Comparison of ENCODE assay signal across 23 cellular contexts in genomic region chr12:15364221-15365170, GRCh38. TPM values are rescaled to one million over a fixed set of nuclear protein-coding genes. Genes with fewer than 3 reads are reported as not detected.
DNase-seq lines count a peak whose midpoint lies in the region; ATAC-seq, FAIRE-seq and TF ChIP-seq lines count a peak whose summit lies in the region.
"Had no signal": no experiment of that assay in that cellular context is flagged by ENCODE, and none has a peak within 500 bp of the region (broad histone marks: within the 10 kb centered on the region; RNA-seq: fewer than 3 reads in every experiment).

No MANE protein-coding gene starts in this region.

- H2AFZ ChIP-seq in PC-3 (ENCODE audit: low read length) (no peak overlapping the region), fibroblast of lung (ENCODE audit: low read length) (no peak overlapping the region), MM.1S (ENCODE audit: low read length) (no peak overlapping the region)

- H4K20me1 ChIP-seq in PC-3 (ENCODE audit: low read length) = no peaks in the 10 kb centered on the region
- no peaks in the 10 kb centered on the region for H4K20me1 ChIP-seq in fibroblast of lung (ENCODE audit: control insufficient read depth, extremely low read depth, insufficient read depth, low read length)
- H4K20me1 ChIP-seq in MM.1S (ENCODE audit: insufficient read depth, low read length) = no peaks in the 10 kb centered on the region

- H3K79me2 ChIP-seq in PC-3 (ENCODE audit: low read length) (no peaks in the 10 kb centered on the region), fibroblast of lung (ENCODE audit: control insufficient read depth, insufficient read depth, low read length) (no peaks in the 10 kb centered on the region), MM.1S (ENCODE audit: low read length) (no peaks in the 10 kb centered on the region)

- H3K27me3 ChIP-seq in PC-3 (ENCODE audit: low read length) (no peaks in the 10 kb centered on the region), fibroblast of lung (ENCODE audit: control insufficient read depth, insufficient read depth, low read length) (no peaks in the 10 kb centered on the region), skeletal muscle satellite cell (ENCODE audit: control insufficient read depth, insufficient read depth, low read length) (no peaks in the 10 kb centered on the region), MM.1S (replicated peaks; ENCODE audit: insufficient read depth, low read length) (no peaks in the 10 kb centered on the region)

- H3K9me2 ChIP-seq in PC-3 (replicated peaks; ENCODE audit: low read length) (no peaks in the 10 kb centered on the region), MM.1S (replicated peaks; ENCODE audit: insufficient read depth, low read length) (no peaks in the 10 kb centered on the region)

- intact Hi-C loops in PC-3 (cut with micrococcal nuclease) = no loop called here

- POLR2A ChIA-PET in PC-3 (lab: Charles Lee; ENCODE audit: unreplicated experiment) = no interaction called here

- no peak for ATAC-seq in PC-3
- no peak for ATAC-seq in GM19023 (IDR thresholded peaks at IDR 0.05; ENCODE audit: unreplicated experiment)
- ATAC-seq: left colon had no signal

- FAIRE-seq in frontal cortex (lab: Jason Lieb, UNC) = no peak
- FAIRE-seq: endometrium had no signal

- H3K4me3 ChIP-seq in PC-3 (ENCODE audit: low read length) = peak overlapping the region; percentile 35; the same call in 1 of the 2 replicates
- H3K4me3 ChIP-seq in fibroblast of lung (replicated peaks in 1 of 4; ENCODE audit: control extremely low read depth in 1 of 4, insufficient read depth in 1 of 4, low read depth in 3 of 4, low read length in 4 of 4) = no peak overlapping the region
- H3K4me3 ChIP-seq in skeletal muscle satellite cell (ENCODE audit: low read length) = no peak overlapping the region
- no peak overlapping the region for H3K4me3 ChIP-seq in MM.1S (ENCODE audit: low read length)
- H3K4me3 ChIP-seq: HAP-1 had no signal

- CTCF ChIA-PET in PC-3 (lab: Charles Lee) = no interaction called here

- no peak for TF ChIP-seq CTCF in PC-3 (conservative IDR thresholded peaks at IDR 0.05; ENCODE audit: low read depth, low read length)
- no peak for TF ChIP-seq CTCF in fibroblast of lung (conservative IDR thresholded peaks at IDR 0.05 in 1 of 2, IDR thresholded peaks at IDR 0.05 in 1 of 2; ENCODE audit: low read depth in 1 of 2, low read length in 2 of 2)
- no peak for TF ChIP-seq CTCF in MM.1S (IDR thresholded peaks at IDR 0.05; ENCODE audit: low read length)

- H3K36me3 ChIP-seq in PC-3 (ENCODE audit: low read depth, low read length) = no peaks in the 10 kb centered on the region
- H3K36me3 ChIP-seq in fibroblast of lung (ENCODE audit: control insufficient read depth, insufficient read depth, low read length) = no peaks in the 10 kb centered on the region
- no peaks in the 10 kb centered on the region for H3K36me3 ChIP-seq in skeletal muscle satellite cell (ENCODE audit: insufficient read depth, low read length)
- H3K36me3 ChIP-seq in MM.1S (replicated peaks; ENCODE audit: insufficient read depth, low read length) = no peaks in the 10 kb centered on the region
- H3K36me3 ChIP-seq: HAP-1 had no signal

- H3K9ac ChIP-seq in PC-3 (ENCODE audit: low read length) = no peak overlapping the region; the same call in 1 of the 2 replicates
- no peak overlapping the region for H3K9ac ChIP-seq in fibroblast of lung (ENCODE audit: insufficient read depth, low read length)
- no peak overlapping the region for H3K9ac ChIP-seq in skeletal muscle satellite cell (ENCODE audit: low read depth, low read length)
- no peak overlapping the region for H3K9ac ChIP-seq in MM.1S (ENCODE audit: low read length)

- H3F3A ChIP-seq in PC-3 (ENCODE audit: low read length, unreplicated experiment) (no peaks in the 10 kb centered on the region), MM.1S (ENCODE audit: insufficient read depth, low read length) (no peaks in the 10 kb centered on the region)

- H3K9me3 ChIP-seq in PC-3 (ENCODE audit: low read length) (no peaks in the 10 kb centered on the region), fibroblast of lung (ENCODE audit: control insufficient read depth, insufficient read depth, low read depth, low read length) (no peaks in the 10 kb centered on the region), skeletal muscle satellite cell (replicated peaks; ENCODE audit: low read length) (no peaks in the 10 kb centered on the region), MM.1S (replicated peaks; ENCODE audit: insufficient read depth, low read length) (no peaks in the 10 kb centered on the region)
- H3K9me3 ChIP-seq: HAP-1 had no signal

- DNase-seq in DMS 273 (lab: John Stamatoyannopoulos, UW; ENCODE audit: unreplicated experiment) (peak; percentile 9), DMS 273 treated with DMSO at 0.1 percent for 48 hours (lab: John Stamatoyannopoulos, UW) (no peak), PC-3 (peak; percentile 74), fibroblast of lung (ENCODE audit: low read depth in 2 of 2) (peak; percentile 44 to 71), MM.1S (no peak), frontal cortex (ENCODE audit: low spot score in 2 of 2) (no peak)
- DNase-seq: activated CD4-positive, alpha-beta T cell treated with anti-CD3 and anti-CD28 coated beads, Interleukin-2, amount 10 ng/mL, durations not matched to agents 24 days and 14 days; activated T-cell treated with anti-CD3 and anti-CD28 coated beads, Interleukin-2, amount 50 U/mL, for 1 hour; cerebellar nuclear complex; EL; KBM-7; left colon; NCI-H187 treated with DMSO at 0.1 percent for 48 hours; NCI-H526 treated with DMSO at 0.1 percent for 48 hours; posterior cingulate gyrus; SHP77 treated with DMSO at 0.1 percent for 48 hours; T-helper 9 cell had no signal

- BruUV-seq in PC-3 (replicated peaks; lab: Mats Ljungman, UMichigan) = no TSS peak

- H3K4me2 ChIP-seq in PC-3 (ENCODE audit: low read length) (peak overlapping the region; percentile 44; the same call in 1 of the 2 replicates), fibroblast of lung (ENCODE audit: extremely low read depth, insufficient read depth, low read length) (no peak overlapping the region), skeletal muscle satellite cell (ENCODE audit: low read length) (peak overlapping the region; percentile 45), MM.1S (ENCODE audit: low read depth, low read length) (no peak overlapping the region)

- peaks cover 16% of the 10 kb centered on the region for H3K4me1 ChIP-seq in PC-3 (ENCODE audit: insufficient read depth, low read length)
- no peaks in the 10 kb centered on the region for H3K4me1 ChIP-seq in fibroblast of lung (ENCODE audit: control insufficient read depth, extremely low read depth, insufficient read depth, low read length)
- peaks cover 18% of the 10 kb centered on the region for H3K4me1 ChIP-seq in skeletal muscle satellite cell (ENCODE audit: control insufficient read depth, insufficient read depth, low read length)
- H3K4me1 ChIP-seq in MM.1S (ENCODE audit: low read length) = no peaks in the 10 kb centered on the region
- H3K4me1 ChIP-seq: HAP-1 had no signal

- H3K27ac ChIP-seq in PC-3 (ENCODE audit: low read length) = peak overlapping the region; percentile 55; the same call in 1 of the 2 replicates
- H3K27ac ChIP-seq in fibroblast of lung (ENCODE audit: insufficient read depth, low read length) = no peak overlapping the region
- H3K27ac ChIP-seq in MM.1S (ENCODE audit: low read length) = no peak overlapping the region
- H3K27ac ChIP-seq: 22Rv1, C4-2B had no signal

RNA-seq across cellular contexts. Expression of gene PTPRO, which starts 42.2 kb away (rescaled TPM):
- not detected in 2 replicates for total RNA-seq in PC-3 (2014; rRNA removed)
- 0.26 and 0.33 TPM in 2 replicates for total RNA-seq in fibroblast of lung
- polyA plus RNA-seq in fibroblast of lung = 0.23 and 0.35 TPM in 2 replicates
- 0.12 and 0.33 TPM in 2 replicates for polyA plus RNA-seq in fibroblast of lung (2012)
- polyA minus RNA-seq in fibroblast of lung (ENCODE audit: low replicate concordance) = 0.44 TPM in 1 of 2 replicates, not detected in the other
- 0.76 and 1.1 TPM in 2 replicates for total RNA-seq in skeletal muscle satellite cell (2012; rRNA removed)
- total RNA-seq in frontal cortex = 204 TPM

Comparison
In these comparisons a context has a peak if more than half of its experiments do, and no peak if none do; other contexts are left out.
1. DNase-seq: peak in DMS 273 (single experiment), PC-3 (single experiment) and fibroblast of lung (2 of 2); none in DMS 273 treated with DMSO at 0.1 percent for 48 hours (single experiment), MM.1S (single experiment) and frontal cortex (0 of 2).
2. H3K4me2 ChIP-seq: peak in PC-3 (single experiment) and skeletal muscle satellite cell (single experiment); none in fibroblast of lung (single experiment) and MM.1S (single experiment).
3. RNA of gene PTPRO, which starts 42.2 kb away (total RNA-seq): 204 TPM in frontal cortex (single experiment); 0.26 to 0.33 TPM in fibroblast of lung and not detected in PC-3; every median in the first group is over 100 times any median in the second.